Comparison of ENCODE assay signal across 8 cellular contexts in genomic region chr7:142384508-142384922, GRCh38.
DNase-seq lines count a peak whose midpoint lies in the region; ATAC-seq and TF ChIP-seq lines count a peak whose summit lies in the region.

No MANE protein-coding gene starts in this region.

- POLR2A ChIA-PET in AG04449 (lab: Yijun Ruan, JAX) = no interaction called here
- POLR2A ChIA-PET in T-cell (lab: Charles Lee) = no interaction called here

- peak; percentile 63 for DNase-seq in AG04449 (ENCODE audit: low read depth, low spot score)
- peak; percentile 30 for DNase-seq in HCEC 1CT
- peak in 9 of 34 experiments; percentile 6 to 36 (median 22) for DNase-seq in T-cell
- DNase-seq in stimulated activated naive B cell treated with anti-CD40 and anti-IgM and Interleukin-4, amounts not matched to agents 10 μg/mL and 1 μg/mL and 100 μg/mL, for 72 hours = no peak
- no peak for DNase-seq in effector CD4-positive, alpha-beta T cell
- no peak for DNase-seq in NCI-H345 treated with DMSO at 0.1 percent for 48 hours (lab: John Stamatoyannopoulos, UW; ENCODE audit: unreplicated experiment)

- H3K27ac ChIP-seq in esophagus (ENCODE audit: low read depth in 2 of 2, low read length in 1 of 2) = peak overlapping the region; percentile 14 to 45

- H3K36me3 Mint-ChIP-seq in T-cell = no peaks in the 10 kb centered on the region
- H3K36me3 Mint-ChIP-seq in stimulated activated naive B cell treated with anti-CD40 and anti-IgM and Interleukin-4, amounts not matched to agents 10 μg/mL and 1 μg/mL and 100 μg/mL, for 72 hours = no peaks in the 10 kb centered on the region

- no peaks in the 10 kb centered on the region for H3K27me3 Mint-ChIP-seq in T-cell
- peaks cover 0 to 13% of the 10 kb centered on the region in 2 donors for H3K27me3 Mint-ChIP-seq in stimulated activated naive B cell treated with anti-CD40 and anti-IgM and Interleukin-4, amounts not matched to agents 10 μg/mL and 1 μg/mL and 100 μg/mL, for 72 hours

- no peaks in the 10 kb centered on the region for H3K27me3 ChIP-seq in esophagus (ENCODE audit: control insufficient read depth in 1 of 2, insufficient read depth in 2 of 2, low read length in 2 of 2)

- TF ChIP-seq CTCF in AG04449 (IDR thresholded peaks at IDR 0.05; ENCODE audit: insufficient read depth, low read length, missing control alignments) = no peak

- CTCF ChIA-PET in AG04449 (lab: Yijun Ruan, JAX) = interaction anchor here (0.8 to 7.6 kb wide), 27 partner anchors 10 to 831 kb away, joined by 3 to 113 read pairs (median 11); no protein-coding TSS in a partner anchor
- CTCF ChIA-PET in T-cell (lab: Charles Lee) = interaction anchor here (0.6 to 1.6 kb wide), 8 partner anchors 9 to 426 kb away, joined by 3 to 8 read pairs (median 4); no protein-coding TSS in a partner anchor

- ATAC-seq in T-cell (replicated peaks in 1 of 4) (peak; percentile 70 to 84 (median 83)), HG02885 (IDR thresholded peaks at IDR 0.05; ENCODE audit: poor library complexity, unreplicated experiment) (no peak)
- peak; percentile 53 to 62 for ATAC-seq in stimulated activated naive B cell treated with anti-CD40 and anti-IgM and Interleukin-4, amounts not matched to agents 10 μg/mL and 1 μg/mL and 100 μg/mL, for 72 hours (replicated peaks)

- H3K4me1 Mint-ChIP-seq in T-cell = peaks cover 21 to 28% (median 24%) of the 10 kb centered on the region in 3 donors
- H3K4me1 Mint-ChIP-seq in stimulated activated naive B cell treated with anti-CD40 and anti-IgM and Interleukin-4, amounts not matched to agents 10 μg/mL and 1 μg/mL and 100 μg/mL, for 72 hours = peaks cover 12 to 16% of the 10 kb centered on the region in 2 donors

- peak overlapping the region; percentile 6 to 74 (median 46) for H3K4me3 Mint-ChIP-seq in T-cell
- peak overlapping the region; percentile 15 to 39 for H3K4me3 Mint-ChIP-seq in stimulated activated naive B cell treated with anti-CD40 and anti-IgM and Interleukin-4, amounts not matched to agents 10 μg/mL and 1 μg/mL and 100 μg/mL, for 72 hours

- no peaks in the 10 kb centered on the region for H3K9me3 Mint-ChIP-seq in T-cell
- no peaks in the 10 kb centered on the region for H3K9me3 Mint-ChIP-seq in stimulated activated naive B cell treated with anti-CD40 and anti-IgM and Interleukin-4, amounts not matched to agents 10 μg/mL and 1 μg/mL and 100 μg/mL, for 72 hours

- H3K9me3 ChIP-seq in esophagus (ENCODE audit: control insufficient read depth in 2 of 2, insufficient read depth in 1 of 2, low read depth in 1 of 2, low read length in 1 of 2) = no peaks in the 10 kb centered on the region

- peaks cover 0 to 2% of the 10 kb centered on the region in 2 donors for H3K4me1 ChIP-seq in esophagus (ENCODE audit: control insufficient read depth in 2 of 2, insufficient read depth in 2 of 2, low read length in 1 of 2)

- peak overlapping the region; percentile 62 to 82 for H3K27ac Mint-ChIP-seq in T-cell
- no peak overlapping the region for H3K27ac Mint-ChIP-seq in stimulated activated naive B cell treated with anti-CD40 and anti-IgM and Interleukin-4, amounts not matched to agents 10 μg/mL and 1 μg/mL and 100 μg/mL, for 72 hours

- no peaks in the 10 kb centered on the region for H3K36me3 ChIP-seq in esophagus (ENCODE audit: control insufficient read depth in 2 of 2, insufficient read depth in 2 of 2, low read length in 1 of 2)

- 34 to 51% methylated on average over 11 of the region's 11 CpGs for WGBS in esophagus, 2 donors

- H3K4me3 ChIP-seq in AG04449 (ENCODE audit: low read depth, low read length) (no peak overlapping the region; the same call in 1 of the 2 replicates), esophagus (ENCODE audit: low read depth in 1 of 2, low read length in 2 of 2) (no peak overlapping the region)

Comparison
In these comparisons a context has a peak if more than half of its experiments do, and no peak if none do; other contexts are left out.
1. DNase-seq: peak in AG04449 (single experiment) and HCEC 1CT (single experiment); none in stimulated activated naive B cell treated with anti-CD40 and anti-IgM and Interleukin-4, amounts not matched to agents 10 μg/mL and 1 μg/mL and 100 μg/mL, for 72 hours (single experiment), effector CD4-positive, alpha-beta T cell (single experiment) and NCI-H345 treated with DMSO at 0.1 percent for 48 hours (single experiment).